In genomic region chr12:26748741-26749431, GRCh38 we compare ENCODE assay signal across 9 cellular contexts.
DNase-seq lines count a peak whose midpoint lies in the region; ATAC-seq, FAIRE-seq and TF ChIP-seq lines count a peak whose summit lies in the region.
"Had no signal": no experiment of that assay in that cellular context is flagged by ENCODE, and none has a peak within 500 bp of the region (broad histone marks: within the 10 kb centered on the region; RNA-seq: fewer than 3 reads in every experiment).

No MANE protein-coding gene starts in this region.

- CTCF ChIA-PET in A549 (lab: Yijun Ruan, JAX) (no interaction called here), HEK293T (lab: Yijun Ruan, JAX) (no interaction called here)

- H3K9me3 Mint-ChIP-seq in central memory CD8-positive, alpha-beta T cell = no peaks in the 10 kb centered on the region

- H3K9me3 ChIP-seq in A549 (no peaks in the 10 kb centered on the region), HAP-1 (no peaks in the 10 kb centered on the region), heart right ventricle (no peaks in the 10 kb centered on the region)

- no peak for TF ChIP-seq CTCF in A549 (IDR thresholded peaks at IDR 0.05)
- no peak for TF ChIP-seq CTCF in heart right ventricle (IDR thresholded peaks at IDR 0.05)

- TF ChIP-seq POLR2A in A549 (IDR thresholded peaks at IDR 0.05; ENCODE audit: low read length) = no peak

- no peaks in the 10 kb centered on the region for H3K27me3 Mint-ChIP-seq in central memory CD8-positive, alpha-beta T cell
- H3K27me3 Mint-ChIP-seq: naive B cell had no signal

- H3K27ac ChIP-seq in A549 = no peak overlapping the region
- H3K27ac ChIP-seq in heart right ventricle = no peak overlapping the region

- no peaks in the 10 kb centered on the region for H3K27me3 ChIP-seq in HAP-1 (ENCODE audit: low read depth)
- no peaks in the 10 kb centered on the region for H3K27me3 ChIP-seq in heart right ventricle

- no peaks in the 10 kb centered on the region for H3K36me3 ChIP-seq in HAP-1 (replicated peaks)
- H3K36me3 ChIP-seq in heart right ventricle = no peaks in the 10 kb centered on the region

- ATAC-seq in A549 (no peak), GM19035 (IDR thresholded peaks at IDR 0.05; ENCODE audit: unreplicated experiment) (peak; percentile 57), HG03439 (IDR thresholded peaks at IDR 0.05; ENCODE audit: unreplicated experiment) (peak; percentile 48), heart right ventricle (no peak)
- ATAC-seq in central memory CD8-positive, alpha-beta T cell (replicated peaks; ENCODE audit: extremely low read depth, poor library complexity, severe bottlenecking) = peak; percentile 49

- H3K4me2 ChIP-seq in A549 = peak overlapping the region; percentile 29

- POLR2A ChIA-PET in A549 (lab: Yijun Ruan, JAX) (no interaction called here), HEK293T (lab: Yijun Ruan, JAX) (no interaction called here)

- no peak for DNase-seq in A549 (ENCODE audit: low read depth in 1 of 2, low spot score in 1 of 2)
- DNase-seq in central memory CD8-positive, alpha-beta T cell (ENCODE audit: low spot score in 2 of 2) = no peak
- DNase-seq in GOT3 (lab: John Stamatoyannopoulos, UW) = no peak
- DNase-seq in HAP-1 (ENCODE audit: low spot score in 2 of 2) = no peak
- no peak for DNase-seq in heart right ventricle
- no peak for DNase-seq in HEK293T (ENCODE audit: extremely low spot score)
- DNase-seq: naive B cell had no signal

- TF ChIP-seq RAD21 in A549 (conservative IDR thresholded peaks at IDR 0.05 in 1 of 2, IDR thresholded peaks at IDR 0.05 in 1 of 2) = no peak

- in situ Hi-C loops in HAP-1 (cut with MboI; ENCODE audit: low sequenced_read_pairs) = no loop called here

- H3K4me1 ChIP-seq in A549 = peaks cover 21% of the 10 kb centered on the region
- H3K4me1 ChIP-seq in HAP-1 = peaks cover 22% of the 10 kb centered on the region
- H3K4me1 ChIP-seq in heart right ventricle = peaks cover 0 to 48% (median 7%) of the 10 kb centered on the region in 9 donors

- 67% methylated on average over 4 of the region's 4 CpGs for WGBS in A549 (ENCODE audit: missing lambda C conversion rate)
- 86 to 94% methylated on average over 4 of the region's 4 CpGs for WGBS in heart right ventricle, 2 donors

- peaks cover 66% of the 10 kb centered on the region for H3K4me1 Mint-ChIP-seq in central memory CD8-positive, alpha-beta T cell

- FAIRE-seq in A549 (lab: Jason Lieb, UNC) = peak; percentile 56

- peaks cover 4% of the 10 kb centered on the region for H3K36me3 Mint-ChIP-seq in central memory CD8-positive, alpha-beta T cell (ENCODE audit: insufficient read depth)

- intact Hi-C loops in heart right ventricle (cut with DNase I) = loop anchor here in 1 of 10 donors (5.0 kb wide), 1 partner anchor 48 kb away; no protein-coding TSS in a partner anchor

- no peak for TF ChIP-seq EP300 in A549 (IDR thresholded peaks at IDR 0.05)

- peak overlapping the region; percentile 33 for H3K4me3 Mint-ChIP-seq in central memory CD8-positive, alpha-beta T cell
- H3K4me3 Mint-ChIP-seq: naive B cell had no signal

- H3K27ac Mint-ChIP-seq in central memory CD8-positive, alpha-beta T cell (ENCODE audit: low read depth) = no peak overlapping the region

- no peak overlapping the region for H3K4me3 ChIP-seq in A549
- H3K4me3 ChIP-seq in HAP-1 = no peak overlapping the region
- no peak overlapping the region for H3K4me3 ChIP-seq in heart right ventricle

TF ChIP-seq in A549, 52 proteins besides CTCF, POLR2A, EP300 and RAD21:
- TF ChIP-seq EHF (CRISPR knock-in tag; IDR thresholded peaks at IDR 0.05) = no peak
- no peak for TF ChIP-seq BHLHE40 (IDR thresholded peaks at IDR 0.05; ENCODE audit: low read depth, low read length)
- TF ChIP-seq RFX5 (IDR thresholded peaks at IDR 0.05) = no peak
- TF ChIP-seq, protein P1, sequence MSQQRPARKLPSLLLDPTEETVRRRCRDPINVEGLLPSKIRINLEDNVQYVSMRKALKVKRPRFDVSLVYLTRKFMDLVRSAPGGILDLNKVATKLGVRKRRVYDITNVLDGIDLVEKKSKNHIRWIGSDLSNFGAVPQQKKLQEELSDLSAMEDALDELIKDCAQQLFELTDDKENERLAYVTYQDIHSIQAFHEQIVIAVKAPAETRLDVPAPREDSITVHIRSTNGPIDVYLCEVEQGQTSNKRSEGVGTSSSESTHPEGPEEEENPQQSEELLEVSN (IDR thresholded peaks at IDR 0.05; ENCODE audit: borderline replicate concordance, low read depth) = no peak
- no peak for TF ChIP-seq GATA3 (IDR thresholded peaks at IDR 0.05; ENCODE audit: borderline replicate concordance)
- no peak for TF ChIP-seq ATOH8 (CRISPR knock-in tag; IDR thresholded peaks at IDR 0.05; ENCODE audit: low read depth)
- no peak for TF ChIP-seq FOSL2 (IDR thresholded peaks at IDR 0.05)
- peak; percentile 35; the same call in 1 of the 2 replicates for TF ChIP-seq FOSL2 (CRISPR knock-in tag; IDR thresholded peaks at IDR 0.05)
TF ChIP-seq in A549: peak in this region for 1.

TF ChIP-seq in HEK293T, 16 proteins besides CTCF, POLR2A, EP300 and RAD21:
- TF ChIP-seq TARDBP (IDR thresholded peaks at IDR 0.05) (no peak), ARNT (IDR thresholded peaks at IDR 0.05) (no peak), ZNF384 (IDR thresholded peaks at IDR 0.05) (no peak), NFRKB (IDR thresholded peaks at IDR 0.05) (no peak), FOXM1 (IDR thresholded peaks at IDR 0.05; ENCODE audit: borderline replicate concordance) (no peak), HDGF (IDR thresholded peaks at IDR 0.05; ENCODE audit: borderline replicate concordance) (no peak), ELF4 (IDR thresholded peaks at IDR 0.05) (no peak), L3MBTL2 (conservative IDR thresholded peaks at IDR 0.05) (no peak), BHLHE40 (IDR thresholded peaks at IDR 0.05; ENCODE audit: borderline replicate concordance) (no peak), LEF1 (IDR thresholded peaks at IDR 0.05; ENCODE audit: borderline replicate concordance) (no peak)

Comparison
In these comparisons a context has a peak if more than half of its experiments do, and no peak if none do; other contexts are left out.
1. ATAC-seq: peak in GM19035 (single experiment), HG03439 (single experiment) and central memory CD8-positive, alpha-beta T cell (single experiment); none in A549 (0 of 2) and heart right ventricle (0 of 8).